ENCODE assay signal across 20 cellular contexts in the genomic region with DNA sequence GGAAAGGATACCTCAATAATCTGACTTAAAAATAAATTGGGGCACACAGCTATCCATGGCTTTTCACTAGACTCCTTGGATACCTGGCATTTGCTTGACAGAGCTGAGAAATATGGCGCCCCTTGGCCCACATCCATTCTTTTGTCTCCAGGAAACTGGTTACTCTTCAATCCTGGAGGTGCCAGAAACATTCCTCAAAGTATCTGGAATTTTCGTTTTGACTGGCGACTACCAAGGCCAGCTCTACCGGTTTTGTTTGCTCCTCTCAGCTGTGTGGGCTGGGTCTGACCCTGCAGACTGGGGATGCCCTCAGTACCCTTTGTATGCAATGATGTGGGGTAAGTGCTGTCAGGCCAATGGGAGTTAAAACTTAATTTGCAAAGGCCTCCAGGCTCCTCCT. TPM values are rescaled to one million over a fixed set of nuclear protein-coding genes. Genes with fewer than 3 reads are reported as not detected.
DNase-seq lines count a peak whose midpoint lies in the region; ATAC-seq, FAIRE-seq and TF ChIP-seq lines count a peak whose summit lies in the region.
"Had no signal": no experiment of that assay in that cellular context is flagged by ENCODE, and none has a peak within 500 bp of the region (broad histone marks: within the 10 kb centered on the region; RNA-seq: fewer than 3 reads in every experiment).

No MANE protein-coding gene starts in this region.

- no peak overlapping the region for H3K27ac ChIP-seq in endothelial cell of umbilical vein (ENCODE audit: insufficient read depth, low read depth, low read length)
- no peak overlapping the region for H3K27ac ChIP-seq in left lung
- H3K27ac ChIP-seq: BLaER1 treated with 17β-estradiol and CSF1 and Interleukin-3, amounts not matched to agents 10 nM and 100 nM; left ventricle myocardium inferior had no signal

- no peaks in the 10 kb centered on the region for H3K36me3 ChIP-seq in endothelial cell of umbilical vein (ENCODE audit: control insufficient read depth in 2 of 2, extremely low read depth in 1 of 2, insufficient read depth in 2 of 2, low read length in 2 of 2)
- H3K36me3 ChIP-seq in left lung = peaks cover 0 to 8% of the 10 kb centered on the region in 2 donors
- H3K36me3 ChIP-seq: left ventricle myocardium inferior had no signal

- no peak for TF ChIP-seq POLR2A in endothelial cell of umbilical vein (IDR thresholded peaks at IDR 0.05; ENCODE audit: low read depth, low read length)

- in situ Hi-C loops in T47D (cut with HindIII; ENCODE audit: low pct_unique_long_range_greater_than_20kb, low sequenced_read_pairs) = no loop called here

- ATAC-seq in left lung = peak; percentile 34
- ATAC-seq: activated CD4-positive, alpha-beta T cell treated with anti-CD3 and anti-CD28 coated beads for 36 hours; activated CD8-positive, alpha-beta memory T cell treated with anti-CD3 and anti-CD28 coated beads, Interleukin-2, amount 10 ng/mL, durations not matched to agents 7 days and 5 days had no signal

- H3K4me1 ChIP-seq in endothelial cell of umbilical vein (ENCODE audit: control insufficient read depth, extremely low read depth, insufficient read depth, low read length) (peaks cover 10% of the 10 kb centered on the region), left lung (peaks cover 0 to 2% of the 10 kb centered on the region in 2 donors)

- H3K4me3 Mint-ChIP-seq in MCF 10A (ENCODE audit: unreplicated experiment) (no peak overlapping the region), type B pancreatic cell (peak overlapping the region; percentile 32)
- no peak overlapping the region for H3K4me3 Mint-ChIP-seq in activated naive CD4-positive, alpha-beta T cell treated with anti-CD3 and anti-CD28 coated beads, Interleukin-2, amount 10 ng/mL, durations not matched to agents 7 days and 5 days
- H3K4me3 Mint-ChIP-seq: activated CD4-positive, alpha-beta T cell treated with anti-CD3 and anti-CD28 coated beads for 36 hours; activated CD8-positive, alpha-beta memory T cell treated with anti-CD3 and anti-CD28 coated beads, Interleukin-2, amount 10 ng/mL, durations not matched to agents 7 days and 5 days; activated naive CD8-positive, alpha-beta T cell treated with anti-CD3 and anti-CD28 coated beads, Interleukin-2, amount 10 ng/mL, durations not matched to agents 7 days and 5 days; brain; stimulated activated naive CD8-positive, alpha-beta T cell treated with anti-CD3 and anti-CD28 coated beads, Interleukin-15, Interleukin-2, amounts not matched to agents 100 ng/mL and 50 ng/mL, for 24 hours had no signal

- no peak overlapping the region for H3K4me3 ChIP-seq in endothelial cell of umbilical vein (replicated peaks in 1 of 3; ENCODE audit: insufficient read depth in 1 of 3, low read depth in 1 of 3, low read length in 3 of 3)
- no peak overlapping the region for H3K4me3 ChIP-seq in left lung
- H3K4me3 ChIP-seq: BLaER1 treated with 17β-estradiol and CSF1 and Interleukin-3, amounts not matched to agents 10 nM and 100 nM; left ventricle myocardium inferior had no signal

- POLR2A ChIA-PET in MCF 10A (lab: Yijun Ruan, JAX) (interaction anchor here (0.7 kb wide), 1 partner anchor 89 kb away, joined by 3 read pairs; no protein-coding TSS in a partner anchor), endothelial cell of umbilical vein (lab: Charles Lee) (no interaction called here)

- H2AFZ ChIP-seq in endothelial cell of umbilical vein (ENCODE audit: low read depth, low read length) = no peak overlapping the region

- intact Hi-C loops in MCF 10A (cut with micrococcal nuclease) = no loop called here
- intact Hi-C loops in endothelial cell of umbilical vein (cut with micrococcal nuclease) = no loop called here
- intact Hi-C loops in left lung (cut with DNase I) = no loop called here

- H3K27ac Mint-ChIP-seq in MCF 10A (ENCODE audit: low read depth, unreplicated experiment) (no peak overlapping the region), type B pancreatic cell (peak overlapping the region; percentile 83)
- H3K27ac Mint-ChIP-seq in activated naive CD4-positive, alpha-beta T cell treated with anti-CD3 and anti-CD28 coated beads, Interleukin-2, amount 10 ng/mL, durations not matched to agents 7 days and 5 days = no peak overlapping the region
- H3K27ac Mint-ChIP-seq: activated CD4-positive, alpha-beta T cell treated with anti-CD3 and anti-CD28 coated beads for 36 hours; activated CD8-positive, alpha-beta memory T cell treated with anti-CD3 and anti-CD28 coated beads, Interleukin-2, amount 10 ng/mL, durations not matched to agents 7 days and 5 days; activated naive CD8-positive, alpha-beta T cell treated with anti-CD3 and anti-CD28 coated beads, Interleukin-2, amount 10 ng/mL, durations not matched to agents 7 days and 5 days; stimulated activated naive CD8-positive, alpha-beta T cell treated with anti-CD3 and anti-CD28 coated beads, Interleukin-15, Interleukin-2, amounts not matched to agents 100 ng/mL and 50 ng/mL, for 24 hours had no signal

- H3K9me3 Mint-ChIP-seq in MCF 10A (ENCODE audit: unreplicated experiment) (no peaks in the 10 kb centered on the region), type B pancreatic cell (peaks cover 11% of the 10 kb centered on the region)
- H3K9me3 Mint-ChIP-seq in activated naive CD4-positive, alpha-beta T cell treated with anti-CD3 and anti-CD28 coated beads, Interleukin-2, amount 10 ng/mL, durations not matched to agents 7 days and 5 days = no peaks in the 10 kb centered on the region
- H3K9me3 Mint-ChIP-seq: stimulated activated naive CD8-positive, alpha-beta T cell treated with anti-CD3 and anti-CD28 coated beads, Interleukin-15, Interleukin-2, amounts not matched to agents 100 ng/mL and 50 ng/mL, for 24 hours had no signal

- H3K27me3 Mint-ChIP-seq in MCF 10A (ENCODE audit: insufficient read depth, unreplicated experiment) (no peaks in the 10 kb centered on the region), type B pancreatic cell (no peaks in the 10 kb centered on the region)
- H3K27me3 Mint-ChIP-seq in activated naive CD4-positive, alpha-beta T cell treated with anti-CD3 and anti-CD28 coated beads, Interleukin-2, amount 10 ng/mL, durations not matched to agents 7 days and 5 days = no peaks in the 10 kb centered on the region
- H3K27me3 Mint-ChIP-seq: activated CD4-positive, alpha-beta T cell treated with anti-CD3 and anti-CD28 coated beads for 36 hours; activated CD8-positive, alpha-beta memory T cell treated with anti-CD3 and anti-CD28 coated beads, Interleukin-2, amount 10 ng/mL, durations not matched to agents 7 days and 5 days; activated naive CD8-positive, alpha-beta T cell treated with anti-CD3 and anti-CD28 coated beads, Interleukin-2, amount 10 ng/mL, durations not matched to agents 7 days and 5 days; brain; stimulated activated naive CD8-positive, alpha-beta T cell treated with anti-CD3 and anti-CD28 coated beads, Interleukin-15, Interleukin-2, amounts not matched to agents 100 ng/mL and 50 ng/mL, for 24 hours had no signal

- DNase-seq in T47D (ENCODE audit: low read depth in 1 of 2, low spot score in 1 of 2) = peak; percentile 20 to 94
- DNase-seq in MCF 10A (ENCODE audit: unreplicated experiment) = no peak
- peak; percentile 28 for DNase-seq in endothelial cell of umbilical vein (ENCODE audit: low read depth, low spot score)
- no peak for DNase-seq in left lung
- no peak for DNase-seq in type B pancreatic cell (ENCODE audit: extremely low spot score, unreplicated experiment)
- DNase-seq in activated naive CD4-positive, alpha-beta T cell treated with anti-CD3 and anti-CD28 coated beads, Interleukin-2, amount 10 ng/mL, durations not matched to agents 7 days and 5 days = no peak
- DNase-seq in NCI-H1048 (lab: John Stamatoyannopoulos, UW) = no peak
- DNase-seq in OCI-M1 (lab: John Stamatoyannopoulos, UW) = no peak
- DNase-seq: activated CD4-positive, alpha-beta T cell treated with anti-CD3 and anti-CD28 coated beads for 36 hours; activated CD8-positive, alpha-beta memory T cell treated with anti-CD3 and anti-CD28 coated beads, Interleukin-2, amount 10 ng/mL, durations not matched to agents 7 days and 5 days; activated naive CD8-positive, alpha-beta T cell treated with anti-CD3 and anti-CD28 coated beads, Interleukin-2, amount 10 ng/mL, durations not matched to agents 7 days and 5 days; cortex of kidney; left ventricle myocardium inferior; NCI-H2029 treated with DMSO at 0.1 percent for 48 hours; stimulated activated CD4-positive, alpha-beta T cell treated with anti-CD3 and anti-CD28 coated beads, Interleukin-1b, Interleukin-23, amount 100 ng/mL, for 48 hours had no signal

- H3K9ac ChIP-seq in endothelial cell of umbilical vein (replicated peaks; ENCODE audit: extremely low read depth, insufficient read depth, low read length) = no peak overlapping the region
- H3K9ac ChIP-seq: BLaER1 treated with 17β-estradiol and CSF1 and Interleukin-3, amounts not matched to agents 10 nM and 100 nM had no signal

- CTCF ChIA-PET in MCF 10A (lab: Yijun Ruan, JAX) = interaction anchor here (0.6 to 0.7 kb wide), 2 partner anchors 18 to 70 kb away, joined by 3 to 4 read pairs; no protein-coding TSS in a partner anchor
- CTCF ChIA-PET in endothelial cell of umbilical vein (lab: Charles Lee) = interaction anchor here (0.8 to 1.5 kb wide), 2 partner anchors 43 to 73 kb away, joined by 3 to 4 read pairs; no protein-coding TSS in a partner anchor
- CTCF ChIA-PET in activated naive CD4-positive, alpha-beta T cell treated with anti-CD3 and anti-CD28 coated beads, Interleukin-2, amount 10 ng/mL, durations not matched to agents 7 days and 5 days (lab: Charles Lee) = no interaction called here

- peaks cover 8% of the 10 kb centered on the region for H4K20me1 ChIP-seq in endothelial cell of umbilical vein (replicated peaks; ENCODE audit: control insufficient read depth, extremely low read depth, insufficient read depth, low read length)

- peaks cover 82% of the 10 kb centered on the region for H3K79me2 ChIP-seq in endothelial cell of umbilical vein (ENCODE audit: control insufficient read depth, insufficient read depth, low read length)

- BruUV-seq in MCF 10A (replicated peaks; lab: Mats Ljungman, UMichigan) (no TSS peak), endothelial cell of umbilical vein (replicated peaks; lab: Mats Ljungman, UMichigan) (no TSS peak)

- no peaks in the 10 kb centered on the region for H3K27me3 ChIP-seq in endothelial cell of umbilical vein (ENCODE audit: control insufficient read depth in 2 of 2, insufficient read depth in 2 of 2, low read length in 2 of 2)
- no peaks in the 10 kb centered on the region for H3K27me3 ChIP-seq in left lung
- H3K27me3 ChIP-seq: BLaER1 treated with 17β-estradiol and CSF1 and Interleukin-3, amounts not matched to agents 10 nM and 100 nM had no signal

- no peak for FAIRE-seq in endothelial cell of umbilical vein (lab: Jason Lieb, UNC)
- FAIRE-seq: A204.1, frontal cortex had no signal

- dilution Hi-C loops in endothelial cell of umbilical vein (cut with MboI; ENCODE audit: extremely low pct_ligation_motif_present, low sequenced_read_pairs) = no loop called here

- H3K4me1 Mint-ChIP-seq in MCF 10A (ENCODE audit: insufficient read depth, unreplicated experiment) (no peaks in the 10 kb centered on the region), type B pancreatic cell (ENCODE audit: unreplicated experiment) (peaks cover 5% of the 10 kb centered on the region)
- no peaks in the 10 kb centered on the region for H3K4me1 Mint-ChIP-seq in activated naive CD4-positive, alpha-beta T cell treated with anti-CD3 and anti-CD28 coated beads, Interleukin-2, amount 10 ng/mL, durations not matched to agents 7 days and 5 days
- H3K4me1 Mint-ChIP-seq: activated CD8-positive, alpha-beta memory T cell treated with anti-CD3 and anti-CD28 coated beads, Interleukin-2, amount 10 ng/mL, durations not matched to agents 7 days and 5 days had no signal

- H3K4me2 ChIP-seq in endothelial cell of umbilical vein (ENCODE audit: insufficient read depth, low read length) = peak overlapping the region; percentile 36

- TF ChIP-seq CTCF in MCF 10A (IDR thresholded peaks at IDR 0.05; ENCODE audit: unreplicated experiment) (no peak), endothelial cell of umbilical vein (IDR thresholded peaks at IDR 0.05; ENCODE audit: extremely low read depth in 1 of 2, insufficient read depth in 1 of 2, low read depth in 1 of 2, low read length in 2 of 2) (no peak), left lung (IDR thresholded peaks at IDR 0.05) (no peak), type B pancreatic cell (conservative IDR thresholded peaks at IDR 0.05) (no peak)

- no peaks in the 10 kb centered on the region for H3K9me1 ChIP-seq in endothelial cell of umbilical vein (replicated peaks; ENCODE audit: control insufficient read depth, extremely low read depth, insufficient read depth, low read length)

- H3K9me3 ChIP-seq in endothelial cell of umbilical vein (replicated peaks; ENCODE audit: control insufficient read depth, insufficient read depth, low read length) = no peaks in the 10 kb centered on the region
- no peaks in the 10 kb centered on the region for H3K9me3 ChIP-seq in left lung
- H3K9me3 ChIP-seq: left ventricle myocardium inferior had no signal

- peaks cover 9% of the 10 kb centered on the region for H3K36me3 Mint-ChIP-seq in MCF 10A (ENCODE audit: insufficient read depth, unreplicated experiment)
- H3K36me3 Mint-ChIP-seq in type B pancreatic cell = peaks cover 36% of the 10 kb centered on the region
- peaks cover 19% of the 10 kb centered on the region for H3K36me3 Mint-ChIP-seq in activated naive CD4-positive, alpha-beta T cell treated with anti-CD3 and anti-CD28 coated beads, Interleukin-2, amount 10 ng/mL, durations not matched to agents 7 days and 5 days

RNA-seq across cellular contexts. Expression of a gene that starts 27.0 kb away (rescaled TPM):
- total RNA-seq in MCF 10A (2022) = 38.2 and 47.6 TPM in 2 replicates
- total RNA-seq in endothelial cell of umbilical vein = 56.8 and 57.9 TPM in 2 replicates
- 10.7 and 14.1 TPM in 2 replicates for polyA plus RNA-seq in endothelial cell of umbilical vein
- 17.1 and 21.8 TPM in 2 replicates for polyA plus RNA-seq in endothelial cell of umbilical vein (2011; cell fraction: cytosol; rRNA removed)
- polyA plus RNA-seq in endothelial cell of umbilical vein (2011; cell fraction: nucleus; rRNA removed) = 42.2 and 58.2 TPM in 2 replicates
- polyA plus RNA-seq in endothelial cell of umbilical vein (2012) = 30.4 and 42.5 TPM in 2 replicates
- polyA minus RNA-seq in endothelial cell of umbilical vein = 15.3 and 23.9 TPM in 2 replicates
- polyA minus RNA-seq in endothelial cell of umbilical vein (2011; cell fraction: cytosol; rRNA and poly(A)+ RNA removed) = 5.4 TPM
- 46.5 and 64.3 TPM in 2 replicates for polyA minus RNA-seq in endothelial cell of umbilical vein (2011; cell fraction: nucleus; rRNA and poly(A)+ RNA removed)
- total RNA-seq in left lung = 10 to 100 TPM; 37.4 to 53.8 TPM
- total RNA-seq in type B pancreatic cell (ENCODE audit: low replicate concordance) = 51.8 and 63.9 TPM in 2 replicates

RNA-seq across cellular contexts. Expression of a gene that starts 41.9 kb away (rescaled TPM):
- total RNA-seq in MCF 10A (2022) = 115 and 119 TPM in 2 replicates
- total RNA-seq in endothelial cell of umbilical vein = 109 and 123 TPM in 2 replicates
- 97.4 and 108 TPM in 2 replicates for polyA plus RNA-seq in endothelial cell of umbilical vein
- 129 and 139 TPM in 2 replicates for polyA plus RNA-seq in endothelial cell of umbilical vein (2011; cell fraction: cytosol; rRNA removed)
- polyA plus RNA-seq in endothelial cell of umbilical vein (2011; cell fraction: nucleus; rRNA removed) = 68.7 and 85.4 TPM in 2 replicates
- polyA plus RNA-seq in endothelial cell of umbilical vein (2012) = 98.2 and 145 TPM in 2 replicates
- polyA minus RNA-seq in endothelial cell of umbilical vein = 44.0 and 55.1 TPM in 2 replicates
- 40.1 TPM for polyA minus RNA-seq in endothelial cell of umbilical vein (2011; cell fraction: cytosol; rRNA and poly(A)+ RNA removed)
- polyA minus RNA-seq in endothelial cell of umbilical vein (2011; cell fraction: nucleus; rRNA and poly(A)+ RNA removed) = 21.7 and 30.9 TPM in 2 replicates
- 10 to 100 TPM; 93.7 to 97.9 TPM for total RNA-seq in left lung
- 102 and 111 TPM in 2 replicates for total RNA-seq in type B pancreatic cell (ENCODE audit: low replicate concordance)

Comparison
In these comparisons a context has a peak if more than half of its experiments do, and no peak if none do; other contexts are left out.
1. DNase-seq: peak in T47D (2 of 2) and endothelial cell of umbilical vein (single experiment); none in MCF 10A (single experiment), left lung (0 of 2), type B pancreatic cell (single experiment), activated naive CD4-positive, alpha-beta T cell treated with anti-CD3 and anti-CD28 coated beads, Interleukin-2, amount 10 ng/mL, durations not matched to agents 7 days and 5 days (single experiment), NCI-H1048 (single experiment) and OCI-M1 (single experiment).